19 cellular contexts compared by ENCODE assay signal in the genomic region with DNA sequence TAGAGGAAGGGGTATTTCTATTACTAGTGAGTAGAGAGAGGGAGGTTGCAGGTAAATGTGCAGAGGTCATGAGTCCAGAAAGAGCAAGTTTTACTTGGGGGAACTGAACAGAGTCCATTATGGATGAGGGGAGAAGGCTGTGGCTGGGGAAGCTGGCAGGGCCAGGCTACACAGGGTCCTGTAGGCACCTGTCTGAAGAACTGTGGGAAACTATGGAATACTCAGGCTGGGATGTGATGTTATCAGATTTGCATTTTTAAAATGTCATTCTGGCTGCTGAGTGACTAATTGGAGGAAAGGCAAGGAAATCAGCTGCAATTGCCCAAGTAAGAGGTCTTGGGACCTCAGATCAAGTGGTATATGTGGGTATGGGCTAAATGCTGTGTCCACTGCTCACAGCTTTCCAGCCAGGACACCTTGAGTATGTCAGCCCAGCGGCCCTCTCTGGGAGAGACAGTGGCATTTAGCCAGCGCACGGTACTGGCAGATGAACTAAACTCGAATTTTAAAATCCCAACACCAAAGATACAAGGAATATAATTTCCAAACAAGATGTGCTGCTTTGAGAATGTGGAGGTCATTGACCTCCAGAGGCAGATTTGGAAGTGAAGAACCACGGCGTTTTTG. TPM values are rescaled to one million over a fixed set of nuclear protein-coding genes. Genes with fewer than 3 reads are reported as not detected.
"Had no signal": no experiment of that assay in that cellular context is flagged by ENCODE, and none has a peak within 500 bp of the region (broad histone marks: within the 10 kb centered on the region; RNA-seq: fewer than 3 reads in every experiment).

No MANE protein-coding gene starts in this region.

- ATAC-seq: activated T-cell treated with anti-CD3 and anti-CD28 coated beads, Interleukin-2, amount 50 U/mL, for 4 hours; left lobe of liver; natural killer cell had no signal

- H3K27me3 ChIP-seq: tibial artery, uterus had no signal

- H3K9me3 ChIP-seq: tibial artery, uterus had no signal

- DNase-seq: activated B cell treated with CpG ODN at 0.5 μM for 24 hours; activated CD4-positive, alpha-beta T cell treated with anti-CD3 and anti-CD28 coated beads for 4 hours; activated CD4-positive, alpha-beta T cell treated with anti-CD3 and anti-CD28 coated beads, Interleukin-2, amount 50 U/mL, for 48 hours; activated CD8-positive, alpha-beta memory T cell treated with anti-CD3 and anti-CD28 coated beads, Interleukin-2, amount 50 U/mL, for 48 hours; activated naive CD4-positive, alpha-beta T cell treated with anti-CD3 and anti-CD28 coated beads for 36 hours; activated naive CD8-positive, alpha-beta T cell treated with anti-CD3 and anti-CD28 coated beads, Interleukin-2, amount 10 ng/mL, durations not matched to agents 7 days and 5 days; activated T-cell treated with anti-CD3 and anti-CD28 coated beads, Interleukin-2, amount 50 U/mL, for 4 hours; amniotic stem cell; cerebellar nuclear complex; effector CD4-positive, alpha-beta T cell; natural killer cell; stimulated activated CD4-positive, alpha-beta T cell treated with anti-CD3 and anti-CD28 coated beads, Interleukin-4, amount 100 ng/mL, for 24 hours; stimulated activated naive CD4-positive, alpha-beta T cell treated with Interleukin-2 at 50 U/mL for 16 hours; T1000; tibial artery; uterus had no signal

- H3K4me3 ChIP-seq: tibial artery, uterus had no signal

- H3K36me3 ChIP-seq: tibial artery, uterus had no signal

- H3K27ac ChIP-seq: uterus had no signal

- H3K4me1 ChIP-seq: uterus had no signal

RNA-seq across cellular contexts. Expression of a gene that starts 49.1 kb away (rescaled TPM):
- total RNA-seq: activated B cell treated with CpG ODN at 0.5 μM for 24 hours; activated CD8-positive, alpha-beta memory T cell treated with anti-CD3 and anti-CD28 coated beads for 36 hours; activated naive CD4-positive, alpha-beta T cell treated with anti-CD3 and anti-CD28 coated beads for 36 hours; activated naive CD8-positive, alpha-beta T cell treated with anti-CD3 and anti-CD28 coated beads, Interleukin-2, amount 10 ng/mL, durations not matched to agents 7 days and 5 days; activated T-cell treated with anti-CD3 and anti-CD28 coated beads, Interleukin-2, amount 50 U/mL, for 4 hours; natural killer cell; T-helper 1 cell treated with Interleukin-12 subunit alpha and Interleukin-12 subunit beta and Interleukin-4 antibody, amounts not matched to agents 30 ng/mL and 1 ng/mL, for 36 hours had no signal
